ENCODE assay signal across 9 cellular contexts in the genomic region with DNA sequence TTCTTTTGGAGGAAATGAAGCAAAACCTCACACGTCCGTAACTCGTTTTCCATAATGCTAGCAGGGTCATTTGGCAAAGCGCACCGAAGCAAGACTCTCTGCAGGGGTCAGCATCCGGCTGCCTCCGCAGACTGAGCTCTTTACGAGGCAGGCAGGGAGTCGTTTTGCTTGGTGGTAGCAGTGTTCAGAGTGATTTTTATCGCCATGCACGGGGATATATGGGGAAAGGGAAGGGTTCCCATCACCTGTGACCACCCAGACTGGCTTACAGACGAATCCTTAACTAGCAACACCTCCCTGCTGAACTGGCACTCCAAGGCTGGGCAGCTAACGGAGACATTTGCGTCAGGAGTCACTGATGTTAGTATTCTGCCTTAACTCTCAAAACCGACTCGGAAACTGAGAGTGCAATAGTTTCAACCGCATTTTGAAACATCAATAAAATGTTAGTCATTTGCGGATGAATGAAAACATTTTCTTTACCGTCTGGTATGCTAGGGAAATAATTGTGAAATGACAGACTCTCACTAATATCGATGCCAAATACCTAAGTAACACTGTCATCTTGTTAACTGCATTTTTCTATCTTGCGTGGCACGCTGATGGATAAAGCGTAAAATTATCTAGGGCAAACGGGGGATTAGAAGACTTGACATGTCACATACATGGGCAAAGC. TPM values are rescaled to one million over a fixed set of nuclear protein-coding genes. Genes with fewer than 3 reads are reported as not detected.
DNase-seq lines count a peak whose midpoint lies in the region; ATAC-seq and TF ChIP-seq lines count a peak whose summit lies in the region.
"Had no signal": no experiment of that assay in that cellular context is flagged by ENCODE, and none has a peak within 500 bp of the region (broad histone marks: within the 10 kb centered on the region; RNA-seq: fewer than 3 reads in every experiment).

No MANE protein-coding gene starts in this region.

- peak overlapping the region; percentile 78 to 83 for H3K27ac ChIP-seq in right atrium auricular region

- H3K36me3 Mint-ChIP-seq in activated naive CD8-positive, alpha-beta T cell treated with anti-CD3 and anti-CD28 coated beads, Interleukin-2, amount 50 U/mL, for 24 hours (ENCODE audit: low read depth), result peaks cover 3% of the 10 kb centered on the region
- H3K36me3 Mint-ChIP-seq: T-cell had no signal

- peaks cover 4% of the 10 kb centered on the region for H3K9me3 Mint-ChIP-seq in activated naive CD8-positive, alpha-beta T cell treated with anti-CD3 and anti-CD28 coated beads, Interleukin-2, amount 50 U/mL, for 24 hours
- H3K9me3 Mint-ChIP-seq: T-cell had no signal

- ATAC-seq in GM18858 (IDR thresholded peaks at IDR 0.05; ENCODE audit: unreplicated experiment) (peak; percentile 64), HG03060 (IDR thresholded peaks at IDR 0.05; ENCODE audit: low read depth, unreplicated experiment) (peak; percentile 80)
- peak; percentile 74 for ATAC-seq in activated naive CD8-positive, alpha-beta T cell treated with anti-CD3 and anti-CD28 coated beads, Interleukin-2, amount 50 U/mL, for 24 hours

- H3K4me1 ChIP-seq in right atrium auricular region, result peaks cover 0 to 10% of the 10 kb centered on the region in 2 donors

- H3K9me3 ChIP-seq in right atrium auricular region, result no peaks in the 10 kb centered on the region

- H3K27me3 ChIP-seq in BJ (ENCODE audit: control insufficient read depth, insufficient read depth, low read length), result no peaks in the 10 kb centered on the region
- H3K27me3 ChIP-seq in right atrium auricular region, result no peaks in the 10 kb centered on the region

- peaks cover 15% of the 10 kb centered on the region for H3K4me1 Mint-ChIP-seq in activated naive CD8-positive, alpha-beta T cell treated with anti-CD3 and anti-CD28 coated beads, Interleukin-2, amount 50 U/mL, for 24 hours

- no peak overlapping the region for H3K27ac Mint-ChIP-seq in activated naive CD8-positive, alpha-beta T cell treated with anti-CD3 and anti-CD28 coated beads, Interleukin-2, amount 50 U/mL, for 24 hours
- H3K27ac Mint-ChIP-seq: T-cell had no signal

- TF ChIP-seq CTCF in BJ (IDR thresholded peaks at IDR 0.05; ENCODE audit: insufficient read depth, low read depth, low read length), result 0 out of 2 replicates have a peak, but pooled peaks have one; percentile 17
- no peak for TF ChIP-seq CTCF in right atrium auricular region (IDR thresholded peaks at IDR 0.05)

- DNase-seq in BJ (ENCODE audit: low read depth), result peak; percentile 96
- DNase-seq in NCI-H2227 treated with DMSO at 0.1 percent for 48 hours (lab: John Stamatoyannopoulos, UW), result peak; percentile 16
- DNase-seq in activated naive CD8-positive, alpha-beta T cell treated with anti-CD3 and anti-CD28 coated beads, Interleukin-2, amount 50 U/mL, for 24 hours, result peak; percentile 25
- DNase-seq in right atrium auricular region (ENCODE audit: low spot score), result no peak
- peak; percentile 84 for DNase-seq in pons (ENCODE audit: low spot score)
- no peak for DNase-seq in HuH-7.5 (ENCODE audit: low spot score)

- H3K27me3 Mint-ChIP-seq in activated naive CD8-positive, alpha-beta T cell treated with anti-CD3 and anti-CD28 coated beads, Interleukin-2, amount 50 U/mL, for 24 hours, result peaks cover 26% of the 10 kb centered on the region

- POLR2A ChIA-PET in BJ (lab: Charles Lee), result no interaction called here

- H3K4me3 ChIP-seq in BJ (ENCODE audit: low read depth, low read length) (peak overlapping the region; percentile 60), right atrium auricular region (peak overlapping the region; percentile 58 to 62)

- H3K36me3 ChIP-seq in BJ (ENCODE audit: control insufficient read depth, insufficient read depth, low read length), result no peaks in the 10 kb centered on the region
- no peaks in the 10 kb centered on the region for H3K36me3 ChIP-seq in right atrium auricular region

- CTCF ChIA-PET in BJ (lab: Yijun Ruan, JAX), result interaction anchor here (0.8 to 1.4 kb wide), 6 partner anchors 98 to 654 kb away, joined by 3 to 5 read pairs (median 3); no protein-coding TSS in a partner anchor

- no peak overlapping the region for H3K4me3 Mint-ChIP-seq in activated naive CD8-positive, alpha-beta T cell treated with anti-CD3 and anti-CD28 coated beads, Interleukin-2, amount 50 U/mL, for 24 hours
- H3K4me3 Mint-ChIP-seq: T-cell had no signal

RNA-seq across cellular contexts. Expression of gene NEGR1, which starts 2.2 kb away (rescaled TPM):
- polyA plus RNA-seq in BJ (2011; rRNA removed), result 15.4 and 30.6 TPM in 2 replicates
- polyA minus RNA-seq in BJ (2011; rRNA and poly(A)+ RNA removed), result 25.0 and 27.0 TPM in 2 replicates
- total RNA-seq in right atrium auricular region, result 1 to 10 TPM; 9.3 to 9.9 TPM

Comparison
In these comparisons a context has a peak if more than half of its experiments do, and no peak if none do; other contexts are left out.
1. DNase-seq: peak in BJ (single experiment), NCI-H2227 treated with DMSO at 0.1 percent for 48 hours (single experiment), activated naive CD8-positive, alpha-beta T cell treated with anti-CD3 and anti-CD28 coated beads, Interleukin-2, amount 50 U/mL, for 24 hours (single experiment) and pons (single experiment); none in right atrium auricular region (single experiment) and HuH-7.5 (single experiment).
2. Peak in every context shown above with its lines, with median percentiles within 50 percentile points of each other: ATAC-seq.